In genomic region chr22:23835773-23836144, GRCh38 we compare ENCODE assay signal across 16 cellular contexts. TPM values are rescaled to one million over a fixed set of nuclear protein-coding genes. Genes with fewer than 3 reads are reported as not detected.
DNase-seq lines count a peak whose midpoint lies in the region; ATAC-seq, FAIRE-seq and TF ChIP-seq lines count a peak whose summit lies in the region.
"Had no signal": no experiment of that assay in that cellular context is flagged by ENCODE, and none has a peak within 500 bp of the region (broad histone marks: within the 10 kb centered on the region; RNA-seq: fewer than 3 reads in every experiment).

No MANE protein-coding gene starts in this region.

- H3K4me3 Mint-ChIP-seq in IgD-negative memory B cell (peak overlapping the region in 2 of 4 donors; percentile 37 to 73), glutamatergic neuron (ENCODE audit: unreplicated experiment) (peak overlapping the region; percentile 78)
- peak overlapping the region in 1 of 10 donors; percentile 7 for H3K4me3 Mint-ChIP-seq in naive thymus-derived CD4-positive, alpha-beta T cell
- H3K4me3 Mint-ChIP-seq: activated T-cell treated with anti-CD3 and anti-CD28 coated beads, Interleukin-2, amount 50 U/mL, for 72 hours had no signal

- FAIRE-seq in GM19239 (lab: Jason Lieb, UNC) = no peak
- FAIRE-seq: bronchial epithelial cell, endothelial cell of umbilical vein had no signal

- H3K4me1 Mint-ChIP-seq in IgD-negative memory B cell = peaks cover 30 to 42% (median 38%) of the 10 kb centered on the region in 3 donors
- H3K4me1 Mint-ChIP-seq in glutamatergic neuron (ENCODE audit: low read depth, unreplicated experiment) = peaks cover 19% of the 10 kb centered on the region
- peaks cover 14 to 27% (median 20%) of the 10 kb centered on the region in 7 donors for H3K4me1 Mint-ChIP-seq in naive thymus-derived CD4-positive, alpha-beta T cell

- H3K4me3 ChIP-seq in naive thymus-derived CD4-positive, alpha-beta T cell (ENCODE audit: low read length) = no peak overlapping the region
- H3K4me3 ChIP-seq: HAP-1 had no signal

- no peaks in the 10 kb centered on the region for H3K9me3 Mint-ChIP-seq in IgD-negative memory B cell
- H3K9me3 Mint-ChIP-seq in glutamatergic neuron (ENCODE audit: unreplicated experiment) = peaks cover 22% of the 10 kb centered on the region
- no peaks in the 10 kb centered on the region for H3K9me3 Mint-ChIP-seq in naive thymus-derived CD4-positive, alpha-beta T cell
- H3K9me3 Mint-ChIP-seq: activated T-cell treated with anti-CD3 and anti-CD28 coated beads, Interleukin-2, amount 50 U/mL, for 72 hours had no signal

- no peaks in the 10 kb centered on the region for H3K27me3 ChIP-seq in naive thymus-derived CD4-positive, alpha-beta T cell (ENCODE audit: control insufficient read depth in 2 of 2, insufficient read depth in 2 of 2, low read length in 2 of 2)

- ATAC-seq in naive thymus-derived CD4-positive, alpha-beta T cell = no peak
- ATAC-seq in GM19467 (IDR thresholded peaks at IDR 0.05; ENCODE audit: unreplicated experiment) = no peak
- ATAC-seq in HG03520 (IDR thresholded peaks at IDR 0.05; ENCODE audit: unreplicated experiment) = no peak
- ATAC-seq: activated T-cell treated with anti-CD3 and anti-CD28 coated beads, Interleukin-2, amount 50 U/mL, for 72 hours had no signal

- peak overlapping the region; percentile 72 for H3K27ac ChIP-seq in 22Rv1
- H3K27ac ChIP-seq in naive thymus-derived CD4-positive, alpha-beta T cell (ENCODE audit: low read depth, low read length) = no peak overlapping the region
- H3K27ac ChIP-seq: VCaP had no signal

- no peak for TF ChIP-seq CTCF in 22Rv1 (IDR thresholded peaks at IDR 0.05)
- no peak for TF ChIP-seq CTCF in glutamatergic neuron (IDR thresholded peaks at IDR 0.05; ENCODE audit: partially characterized antibody, unreplicated experiment)

- H3K9me3 ChIP-seq in naive thymus-derived CD4-positive, alpha-beta T cell (ENCODE audit: control insufficient read depth in 2 of 3, low read length in 3 of 3) = no peaks in the 10 kb centered on the region
- H3K9me3 ChIP-seq: HAP-1 had no signal

- intact Hi-C loops in naive thymus-derived CD4-positive, alpha-beta T cell (cut with micrococcal nuclease) = no loop called here

- no peak for DNase-seq in glutamatergic neuron
- no peak for DNase-seq in naive thymus-derived CD4-positive, alpha-beta T cell
- DNase-seq in cortex of kidney (lab: John Stamatoyannopoulos, UW) = no peak
- DNase-seq in GM19239 (ENCODE audit: insufficient read length, low spot score) = no peak
- DNase-seq: activated T-cell treated with anti-CD3 and anti-CD28 coated beads, Interleukin-2, amount 50 U/mL, for 72 hours; NCI-H1436 treated with DMSO at 0.1 percent for 48 hours; NCI-H526 treated with DMSO at 0.1 percent for 48 hours; SHP77 treated with DMSO at 0.1 percent for 48 hours had no signal

- H3K36me3 Mint-ChIP-seq in IgD-negative memory B cell = peaks cover 1% of the 10 kb centered on the region
- no peaks in the 10 kb centered on the region for H3K36me3 Mint-ChIP-seq in glutamatergic neuron (ENCODE audit: unreplicated experiment)
- H3K36me3 Mint-ChIP-seq in naive thymus-derived CD4-positive, alpha-beta T cell = peaks cover 0 to 5% (median 0%) of the 10 kb centered on the region in 5 donors

- H3K27me3 Mint-ChIP-seq in IgD-negative memory B cell = peaks cover 1% of the 10 kb centered on the region
- peaks cover 16% of the 10 kb centered on the region for H3K27me3 Mint-ChIP-seq in glutamatergic neuron (ENCODE audit: unreplicated experiment)
- H3K27me3 Mint-ChIP-seq in naive thymus-derived CD4-positive, alpha-beta T cell = peaks cover 0 to 5% (median 0%) of the 10 kb centered on the region in 5 donors

- POLR2A ChIA-PET in naive thymus-derived CD4-positive, alpha-beta T cell (lab: Charles Lee) = interaction anchor here (0.6 kb wide), 1 partner anchor 21 kb away, joined by 3 read pairs; no protein-coding TSS in a partner anchor

- H3K27ac Mint-ChIP-seq in IgD-negative memory B cell (peak overlapping the region; percentile 76 to 96 (median 89)), glutamatergic neuron (ENCODE audit: unreplicated experiment) (peak overlapping the region; percentile 87)
- H3K27ac Mint-ChIP-seq in naive thymus-derived CD4-positive, alpha-beta T cell = peak overlapping the region in 5 of 9 donors; percentile 38 to 51 (median 48)
- H3K27ac Mint-ChIP-seq: activated T-cell treated with anti-CD3 and anti-CD28 coated beads, Interleukin-2, amount 50 U/mL, for 72 hours had no signal

- H3K36me3 ChIP-seq in naive thymus-derived CD4-positive, alpha-beta T cell (ENCODE audit: control insufficient read depth in 2 of 3, insufficient read depth in 3 of 3, low read length in 3 of 3) = peaks cover 0 to 52% (median 0%) of the 10 kb centered on the region in 3 experiments

- H3K4me1 ChIP-seq in naive thymus-derived CD4-positive, alpha-beta T cell (ENCODE audit: control insufficient read depth in 2 of 2, insufficient read depth in 2 of 2, low read length in 2 of 2) = peaks cover 4 to 5% of the 10 kb centered on the region in 2 donors

- CTCF ChIA-PET in naive thymus-derived CD4-positive, alpha-beta T cell (lab: Charles Lee) = no interaction called here

RNA-seq across cellular contexts. Expression of gene DERL3, which starts 3.0 kb away (rescaled TPM):
- polyA plus RNA-seq in IgD-negative memory B cell = 49.4 TPM
- 1.2 TPM for total RNA-seq in glutamatergic neuron (ENCODE audit: unreplicated experiment)
- total RNA-seq in naive thymus-derived CD4-positive, alpha-beta T cell = 10 to 100 TPM in 1 of 5 experiments, 1 to 10 TPM in 4; 1.6 to 16.2 (median 6.5) TPM
- not detected for polyA plus RNA-seq in naive thymus-derived CD4-positive, alpha-beta T cell

RNA-seq across cellular contexts. Expression of gene SLC2A11, which starts 21.9 kb away (rescaled TPM):
- polyA plus RNA-seq in IgD-negative memory B cell = 20.7 TPM
- 52.4 TPM for total RNA-seq in glutamatergic neuron (ENCODE audit: unreplicated experiment)
- 10 to 100 TPM; 10.5 to 29.7 (median 14.7) TPM for total RNA-seq in naive thymus-derived CD4-positive, alpha-beta T cell
- 1 to 10 TPM; 5.9 to 8.3 TPM for polyA plus RNA-seq in naive thymus-derived CD4-positive, alpha-beta T cell

RNA-seq across cellular contexts. Expression of gene SMARCB1, which starts 49.0 kb away (rescaled TPM):
- polyA plus RNA-seq in IgD-negative memory B cell = 117 TPM
- total RNA-seq in glutamatergic neuron (ENCODE audit: unreplicated experiment) = 227 TPM
- total RNA-seq in naive thymus-derived CD4-positive, alpha-beta T cell = 10 to 100 TPM; 47.1 to 81.1 (median 54.2) TPM
- 10 to 100 TPM; 37.0 to 49.8 TPM for polyA plus RNA-seq in naive thymus-derived CD4-positive, alpha-beta T cell

RNA-seq across cellular contexts. Expression of gene MIF, which starts 58.4 kb away (rescaled TPM):
- 1,216 TPM for polyA plus RNA-seq in IgD-negative memory B cell
- total RNA-seq in glutamatergic neuron (ENCODE audit: unreplicated experiment) = 581 TPM
- 1,000 to 10,000 TPM in 1 of 5 experiments, 100 to 1,000 TPM in 4; 179 to 1,010 (median 197) TPM for total RNA-seq in naive thymus-derived CD4-positive, alpha-beta T cell
- 1,000 to 10,000 TPM in 1 of 2 donors, 100 to 1,000 TPM in 1; 945 to 1,099 TPM for polyA plus RNA-seq in naive thymus-derived CD4-positive, alpha-beta T cell
